ENCODE assay signal across 8 cellular contexts in the genomic region with DNA sequence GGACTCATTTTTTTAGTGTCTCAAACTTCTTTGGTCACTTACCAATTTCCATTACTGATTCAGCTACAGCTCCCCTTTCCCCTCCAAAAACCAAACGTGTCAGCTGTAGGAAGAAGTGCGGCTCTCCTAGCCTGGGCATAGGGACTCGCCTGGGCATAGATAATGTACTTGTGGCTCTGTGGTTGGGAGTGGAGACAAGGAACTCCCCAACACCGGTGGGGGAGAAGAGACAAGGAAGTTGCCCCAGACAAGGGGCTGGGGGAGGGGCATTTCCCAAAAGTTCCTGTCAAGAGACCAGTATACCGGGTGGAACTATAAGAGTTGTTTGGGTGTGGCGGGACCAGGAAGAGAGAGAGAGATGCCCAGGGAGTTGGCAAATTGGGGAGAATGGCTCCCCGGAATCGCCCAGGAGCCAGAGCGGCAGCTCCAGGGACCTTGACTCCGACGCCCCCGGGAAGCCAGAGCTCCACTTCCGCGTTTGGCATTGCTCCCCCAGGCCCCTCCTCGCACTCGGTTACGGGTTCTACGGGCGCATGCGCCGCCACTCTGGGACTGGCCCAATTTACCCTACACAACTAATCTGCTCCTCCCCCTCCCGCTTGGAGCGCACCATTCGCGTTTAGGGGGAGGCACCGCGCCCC. TPM values are rescaled to one million over a fixed set of nuclear protein-coding genes. Genes with fewer than 3 reads are reported as not detected.
DNase-seq lines count a peak whose midpoint lies in the region; ATAC-seq and TF ChIP-seq lines count a peak whose summit lies in the region.

No MANE protein-coding gene starts in this region.

- H3K27ac ChIP-seq in right atrium auricular region (peak overlapping the region; percentile 91 to 99), psoas muscle (peak overlapping the region; percentile 99), vagina (peak overlapping the region; percentile 98)

- no peaks in the 10 kb centered on the region for H3K9me3 Mint-ChIP-seq in HFFc6

- WGBS in psoas muscle, 3 donors: 0 to 1% (median 0%) methylated on average over 24 to 27 of the region's 27 CpGs

- peak overlapping the region; percentile 97 for H3K27ac Mint-ChIP-seq in HFFc6

- no peaks in the 10 kb centered on the region for H3K36me3 Mint-ChIP-seq in HFFc6 (ENCODE audit: low read depth)

- TF ChIP-seq CTCF in GM12864 (IDR thresholded peaks at IDR 0.05; ENCODE audit: low read depth, low read length, missing control alignments): no peak
- TF ChIP-seq CTCF in HFFc6 (IDR thresholded peaks at IDR 0.05): no peak
- TF ChIP-seq CTCF in NB4 (IDR thresholded peaks at IDR 0.05; ENCODE audit: low read depth, low read length): no peak
- TF ChIP-seq CTCF in right atrium auricular region (IDR thresholded peaks at IDR 0.05): no peak
- TF ChIP-seq CTCF in psoas muscle (IDR thresholded peaks at IDR 0.05): no peak
- no peak for TF ChIP-seq CTCF in vagina (IDR thresholded peaks at IDR 0.05)

- intact Hi-C loops in psoas muscle (cut with DNase I): no loop called here
- intact Hi-C loops in vagina (cut with DNase I): no loop called here

- H3K27me3 Mint-ChIP-seq in HFFc6 (ENCODE audit: insufficient read depth): no peaks in the 10 kb centered on the region

- DNase-seq in GM12864 (ENCODE audit: low read depth) (peak; percentile 94), HFFc6 (peak; percentile 89), NB4 (ENCODE audit: low read depth) (peak; percentile 99), amniotic stem cell (lab: John Stamatoyannopoulos, UW) (peak; percentile 91), right atrium auricular region (ENCODE audit: low spot score) (peak; percentile 97), psoas muscle (peak; percentile 96 to 98), vagina (ENCODE audit: extremely low spot score in 2 of 2) (peak in 1 of 2 donors; percentile 96)

- peak; percentile 82 for ATAC-seq in SK-N-SH treated with all-trans-retinoic acid at 6 μM for 48 hours
- peak; percentile 78 to 87 (median 81) for ATAC-seq in psoas muscle

- TF ChIP-seq POLR2A in NB4 (IDR thresholded peaks at IDR 0.05; ENCODE audit: extremely low read depth, insufficient read length) (peak; percentile 94), vagina (IDR thresholded peaks at IDR 0.05) (peak in 1 of 2 donors; percentile 87)

- H3K9me3 ChIP-seq in right atrium auricular region: no peaks in the 10 kb centered on the region
- H3K9me3 ChIP-seq in psoas muscle: no peaks in the 10 kb centered on the region
- no peaks in the 10 kb centered on the region for H3K9me3 ChIP-seq in vagina

- peaks cover 36% of the 10 kb centered on the region for H3K4me1 Mint-ChIP-seq in HFFc6 (ENCODE audit: low read depth)

- H3K4me3 Mint-ChIP-seq in HFFc6: peak overlapping the region; percentile 95

- H3K36me3 ChIP-seq in right atrium auricular region: no peaks in the 10 kb centered on the region
- no peaks in the 10 kb centered on the region for H3K36me3 ChIP-seq in psoas muscle (ENCODE audit: insufficient read depth in 1 of 2, low read depth in 1 of 2)
- H3K36me3 ChIP-seq in vagina: no peaks in the 10 kb centered on the region

- H3K4me1 ChIP-seq in right atrium auricular region: peaks cover 0 to 40% of the 10 kb centered on the region in 2 donors
- H3K4me1 ChIP-seq in psoas muscle: peaks cover 27% of the 10 kb centered on the region
- peaks cover 44% of the 10 kb centered on the region for H3K4me1 ChIP-seq in vagina

- H3K4me3 ChIP-seq in GM12864 (ENCODE audit: low read depth, low read length) (peak overlapping the region; percentile 93), NB4 (ENCODE audit: low read depth, low read length) (peak overlapping the region; percentile 85), right atrium auricular region (peak overlapping the region; percentile 77 to 100), psoas muscle (peak overlapping the region; percentile 87), vagina (peak overlapping the region; percentile 67 to 83)

- no peaks in the 10 kb centered on the region for H3K27me3 ChIP-seq in right atrium auricular region
- no peaks in the 10 kb centered on the region for H3K27me3 ChIP-seq in psoas muscle (ENCODE audit: insufficient read depth in 3 of 3, low read length in 2 of 3)
- no peaks in the 10 kb centered on the region for H3K27me3 ChIP-seq in vagina

TF ChIP-seq in SK-N-SH treated with all-trans-retinoic acid at 6 μM for 48 hours, 23 proteins besides CTCF, POLR2A, EP300 and RAD21:
- TF ChIP-seq ZNF8 (CRISPR knock-in tag; IDR thresholded peaks at IDR 0.05) (no peak), GLIS3 (CRISPR knock-in tag; IDR thresholded peaks at IDR 0.05) (no peak), ARNTL (CRISPR knock-in tag; IDR thresholded peaks at IDR 0.05; ENCODE audit: borderline replicate concordance, low read depth) (no peak), ZFP30 (CRISPR knock-in tag; IDR thresholded peaks at IDR 0.05) (no peak), ISL1 (CRISPR knock-in tag; IDR thresholded peaks at IDR 0.05) (no peak), OSR1 (CRISPR knock-in tag; IDR thresholded peaks at IDR 0.05) (no peak)
- TF ChIP-seq, protein P1, sequence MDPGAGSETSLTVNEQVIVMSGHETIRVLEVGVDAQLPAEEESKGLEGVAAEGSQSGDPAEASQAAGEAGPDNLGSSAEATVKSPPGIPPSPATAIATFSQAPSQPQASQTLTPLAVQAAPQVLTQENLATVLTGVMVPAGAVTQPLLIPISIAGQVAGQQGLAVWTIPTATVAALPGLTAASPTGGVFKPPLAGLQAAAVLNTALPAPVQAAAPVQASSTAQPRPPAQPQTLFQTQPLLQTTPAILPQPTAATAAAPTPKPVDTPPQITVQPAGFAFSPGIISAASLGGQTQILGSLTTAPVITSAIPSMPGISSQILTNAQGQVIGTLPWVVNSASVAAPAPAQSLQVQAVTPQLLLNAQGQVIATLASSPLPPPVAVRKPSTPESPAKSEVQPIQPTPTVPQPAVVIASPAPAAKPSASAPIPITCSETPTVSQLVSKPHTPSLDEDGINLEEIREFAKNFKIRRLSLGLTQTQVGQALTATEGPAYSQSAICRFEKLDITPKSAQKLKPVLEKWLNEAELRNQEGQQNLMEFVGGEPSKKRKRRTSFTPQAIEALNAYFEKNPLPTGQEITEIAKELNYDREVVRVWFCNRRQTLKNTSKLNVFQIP (CRISPR knock-in tag; IDR thresholded peaks at IDR 0.05; ENCODE audit: borderline replicate concordance, low read depth): no peak
TF ChIP-seq in SK-N-SH treated with all-trans-retinoic acid at 6 μM for 48 hours: peak in this region for 0.

RNA-seq across cellular contexts. Expression of a gene that starts 0.9 kb away (rescaled TPM):
- 10 to 100 TPM; 75.2 to 93.2 (median 87.0) TPM for total RNA-seq in HFFc6 (2021; fragmentation: NEBNext Ultra II Directional; extraction: Animal tissue kit (Norgen Biotek cat#: 25700))
- total RNA-seq in right atrium auricular region (10 to 100 TPM; 36.7 to 40.0 TPM), psoas muscle (100 to 1,000 TPM; 141 to 166 (median 157) TPM), vagina (31.2 TPM)
- polyA plus RNA-seq in psoas muscle: 10 to 100 TPM; 48.5 to 74.1 (median 58.8) TPM
